32 cellular contexts compared by ENCODE assay signal in genomic region chr6:115945306-115945705, GRCh38.
DNase-seq lines count a peak whose midpoint lies in the region; ATAC-seq and TF ChIP-seq lines count a peak whose summit lies in the region.
"Had no signal": no experiment of that assay in that cellular context is flagged by ENCODE, and none has a peak within 500 bp of the region (broad histone marks: within the 10 kb centered on the region; RNA-seq: fewer than 3 reads in every experiment).

No MANE protein-coding gene starts in this region.

- H3K79me2 ChIP-seq in mammary epithelial cell (ENCODE audit: insufficient read depth, low read length) (no peaks in the 10 kb centered on the region), SK-N-SH (ENCODE audit: insufficient read depth) (no peaks in the 10 kb centered on the region)

- ATAC-seq in HG02884 (IDR thresholded peaks at IDR 0.05; ENCODE audit: unreplicated experiment): no peak
- ATAC-seq: activated naive CD4-positive, alpha-beta T cell treated with anti-CD3 and anti-CD28 coated beads, Interleukin-2, amount 50 U/mL, for 72 hours; effector memory CD8-positive, alpha-beta T cell; gastroesophageal sphincter; HepG2; pancreas; stimulated activated naive CD8-positive, alpha-beta T cell treated with anti-CD3 and anti-CD28 coated beads, Interleukin-15, Interleukin-2, amounts not matched to agents 100 U/mL and 50 U/mL, for 24 hours; upper lobe of right lung had no signal

- H3K27me3 ChIP-seq in mammary epithelial cell (ENCODE audit: insufficient read depth, low read length): no peaks in the 10 kb centered on the region
- no peaks in the 10 kb centered on the region for H3K27me3 ChIP-seq in SK-N-SH (ENCODE audit: insufficient read depth)
- H3K27me3 ChIP-seq in WERI-Rb-1 (ENCODE audit: insufficient read depth, low read depth, severe bottlenecking): no peaks in the 10 kb centered on the region
- H3K27me3 ChIP-seq: gastroesophageal sphincter, pancreas, right atrium auricular region, upper lobe of right lung had no signal

- H3K4me1 ChIP-seq in mammary epithelial cell (ENCODE audit: insufficient read depth, low read length): no peaks in the 10 kb centered on the region
- no peaks in the 10 kb centered on the region for H3K4me1 ChIP-seq in SK-N-SH (ENCODE audit: control insufficient read depth in 1 of 2, insufficient read depth in 2 of 2, low read depth in 1 of 2, low read length in 1 of 2)
- H3K4me1 ChIP-seq: gastroesophageal sphincter, pancreas, right atrium auricular region, upper lobe of right lung had no signal

- no peak for TF ChIP-seq EP300 in SK-N-SH (IDR thresholded peaks at IDR 0.05; ENCODE audit: borderline replicate concordance in 1 of 2, low read depth in 1 of 2, low read length in 1 of 2)

- TF ChIP-seq CTCF in mammary epithelial cell (conservative IDR thresholded peaks at IDR 0.05 in 1 of 2, IDR thresholded peaks at IDR 0.05 in 1 of 2; ENCODE audit: extremely low read depth in 1 of 2, insufficient read depth in 1 of 2, low read depth in 1 of 2, low read length in 2 of 2): no peak
- TF ChIP-seq CTCF in MCF 10A (IDR thresholded peaks at IDR 0.05; ENCODE audit: unreplicated experiment): no peak
- no peak for TF ChIP-seq CTCF in fibroblast of the aortic adventitia (IDR thresholded peaks at IDR 0.05; ENCODE audit: insufficient read depth, low read length)
- no peak for TF ChIP-seq CTCF in SK-N-SH (IDR thresholded peaks at IDR 0.05)
- no peak for TF ChIP-seq CTCF in WERI-Rb-1 (IDR thresholded peaks at IDR 0.05; ENCODE audit: low read depth, low read length)

- H3K27ac Mint-ChIP-seq in MCF 10A (ENCODE audit: low read depth, unreplicated experiment): no peak overlapping the region
- H3K27ac Mint-ChIP-seq: activated CD4-positive, alpha-beta T cell treated with anti-CD3 and anti-CD28 coated beads, Interleukin-2, amount 10 ng/mL, durations not matched to agents 24 days and 14 days; activated naive CD4-positive, alpha-beta T cell treated with anti-CD3 and anti-CD28 coated beads, Interleukin-2, amount 50 U/mL, for 72 hours; CD14-positive monocyte; effector memory CD8-positive, alpha-beta T cell had no signal

- no peak overlapping the region for H3K4me3 Mint-ChIP-seq in MCF 10A (ENCODE audit: unreplicated experiment)
- H3K4me3 Mint-ChIP-seq: activated CD4-positive, alpha-beta T cell treated with anti-CD3 and anti-CD28 coated beads, Interleukin-2, amount 10 ng/mL, durations not matched to agents 24 days and 14 days; CD14-positive monocyte; effector memory CD8-positive, alpha-beta T cell; neural crest cell had no signal

- no peak overlapping the region for H3K27ac ChIP-seq in mammary epithelial cell (ENCODE audit: insufficient read depth, low read depth, low read length)
- H3K27ac ChIP-seq in SK-N-SH (ENCODE audit: low read depth in 2 of 2, low read length in 1 of 2): no peak overlapping the region
- H3K27ac ChIP-seq in WERI-Rb-1: no peak overlapping the region
- H3K27ac ChIP-seq: 22Rv1, gastroesophageal sphincter, pancreas, right atrium auricular region, upper lobe of right lung had no signal

- intact Hi-C loops in mammary epithelial cell (cut with micrococcal nuclease): no loop called here
- intact Hi-C loops in MCF 10A (cut with micrococcal nuclease): no loop called here

- POLR2A ChIA-PET in MCF 10A (lab: Yijun Ruan, JAX) (interaction anchor here (0.6 kb wide), 1 partner anchor 12 kb away, joined by 3 read pairs; no protein-coding TSS in a partner anchor), SK-N-SH (lab: Yijun Ruan, JAX) (no interaction called here)

- WGBS in mammary epithelial cell (ENCODE audit: low coverage, missing lambda C conversion rate): 93% methylated on average over 1 of the region's 1 CpG
- 22% methylated on average over 1 of the region's 1 CpG for WGBS in SK-N-SH (ENCODE audit: low lambda C conversion rate)

- no peak overlapping the region for H2AFZ ChIP-seq in mammary epithelial cell (ENCODE audit: low read depth, low read length)
- no peak overlapping the region for H2AFZ ChIP-seq in SK-N-SH (ENCODE audit: low read depth)

- TF ChIP-seq RAD21 in SK-N-SH (IDR thresholded peaks at IDR 0.05; ENCODE audit: low read length): no peak

- H3K9me3 Mint-ChIP-seq in MCF 10A (ENCODE audit: unreplicated experiment): no peaks in the 10 kb centered on the region

- DNase-seq in mammary epithelial cell (peak; percentile 30), MCF 10A (ENCODE audit: unreplicated experiment) (no peak), SK-MEL-5 (ENCODE audit: low read depth, low spot score) (peak; percentile 9), fibroblast of the aortic adventitia (ENCODE audit: low read depth) (peak; percentile 3), SK-N-SH (no peak), WERI-Rb-1 (no peak), HCEC 1CT (no peak)
- DNase-seq: activated CD4-positive, alpha-beta T cell treated with anti-CD3 and anti-CD28 coated beads, Interleukin-2, amount 10 ng/mL, durations not matched to agents 24 days and 14 days; activated CD8-positive, alpha-beta memory T cell treated with anti-CD3 and anti-CD28 coated beads for 24 hours; activated T-cell treated with anti-CD3 and anti-CD28 coated beads for 4 hours; caudate nucleus; cortex of kidney; effector memory CD8-positive, alpha-beta T cell; H7; MV-4-11; NCI-H146; NCI-H345; NCI-H748 treated with DMSO at 0.1 percent for 48 hours; pancreas; SIG-M5; stimulated activated naive CD8-positive, alpha-beta T cell treated with anti-CD3 and anti-CD28 coated beads, Interleukin-15, Interleukin-2, amounts not matched to agents 100 U/mL and 50 U/mL, for 24 hours; T1000; upper lobe of right lung had no signal

- H3K9me3 ChIP-seq in mammary epithelial cell (replicated peaks; ENCODE audit: insufficient read depth, low read length) (no peaks in the 10 kb centered on the region), SK-N-SH (no peaks in the 10 kb centered on the region), WERI-Rb-1 (ENCODE audit: severe bottlenecking) (no peaks in the 10 kb centered on the region)
- H3K9me3 ChIP-seq: upper lobe of right lung had no signal

- peaks cover 2% of the 10 kb centered on the region for H3K36me3 ChIP-seq in mammary epithelial cell (ENCODE audit: insufficient read depth, low read length)
- no peaks in the 10 kb centered on the region for H3K36me3 ChIP-seq in SK-N-SH (replicated peaks in 1 of 2; ENCODE audit: control insufficient read depth in 1 of 2, insufficient read depth in 2 of 2, low read length in 1 of 2)
- H3K36me3 ChIP-seq in WERI-Rb-1: no peaks in the 10 kb centered on the region
- H3K36me3 ChIP-seq: gastroesophageal sphincter had no signal

- H3F3A ChIP-seq in SK-N-SH (replicated peaks; ENCODE audit: insufficient read depth): no peaks in the 10 kb centered on the region

- no peaks in the 10 kb centered on the region for H3K36me3 Mint-ChIP-seq in MCF 10A (ENCODE audit: insufficient read depth, unreplicated experiment)
- H3K36me3 Mint-ChIP-seq: activated naive CD4-positive, alpha-beta T cell treated with anti-CD3 and anti-CD28 coated beads, Interleukin-2, amount 50 U/mL, for 72 hours; CD14-positive monocyte had no signal

- H3K4me3 ChIP-seq in mammary epithelial cell (replicated peaks in 1 of 3; ENCODE audit: insufficient read depth in 1 of 3, low read depth in 2 of 3, low read length in 3 of 3) (no peak overlapping the region), fibroblast of the aortic adventitia (ENCODE audit: low read depth, low read length) (no peak overlapping the region), SK-N-SH (ENCODE audit: low read depth in 2 of 2, low read length in 1 of 2) (no peak overlapping the region), WERI-Rb-1 (ENCODE audit: low read depth, low read length) (no peak overlapping the region)
- H3K4me3 ChIP-seq: gastroesophageal sphincter, pancreas, right atrium auricular region, smooth muscle cell, upper lobe of right lung had no signal

- H3K9ac ChIP-seq in mammary epithelial cell (ENCODE audit: insufficient read depth, low read length) (no peak overlapping the region), SK-N-SH (no peak overlapping the region)

- H3K4me2 ChIP-seq in mammary epithelial cell (ENCODE audit: insufficient read depth, low read depth, low read length) (no peak overlapping the region), SK-N-SH (no peak overlapping the region)
- H3K4me2 ChIP-seq: smooth muscle cell had no signal

- H3K27me3 Mint-ChIP-seq in MCF 10A (ENCODE audit: insufficient read depth, unreplicated experiment): no peaks in the 10 kb centered on the region
- H3K27me3 Mint-ChIP-seq: activated CD4-positive, alpha-beta T cell treated with anti-CD3 and anti-CD28 coated beads, Interleukin-2, amount 10 ng/mL, durations not matched to agents 24 days and 14 days; effector memory CD8-positive, alpha-beta T cell had no signal

- H3K9me2 ChIP-seq in SK-N-SH: no peaks in the 10 kb centered on the region

- CTCF ChIA-PET in mammary epithelial cell (lab: Charles Lee; ENCODE audit: low non-redundant PET) (no interaction called here), MCF 10A (lab: Yijun Ruan, JAX) (no interaction called here), SK-N-SH (lab: Yijun Ruan, JAX) (no interaction called here)

- BruUV-seq in mammary epithelial cell (replicated peaks; lab: Mats Ljungman, UMichigan): no TSS peak
- BruUV-seq in MCF 10A (replicated peaks; lab: Mats Ljungman, UMichigan): no TSS peak

- no peaks in the 10 kb centered on the region for H4K20me1 ChIP-seq in mammary epithelial cell (ENCODE audit: insufficient read depth, low read length)
- no peaks in the 10 kb centered on the region for H4K20me1 ChIP-seq in SK-N-SH (ENCODE audit: insufficient read depth)

- dilution Hi-C loops in mammary epithelial cell (cut with HindIII; ENCODE audit: low sequenced_read_pairs): no loop called here

- H3K4me1 Mint-ChIP-seq in MCF 10A (ENCODE audit: insufficient read depth, unreplicated experiment): no peaks in the 10 kb centered on the region
- H3K4me1 Mint-ChIP-seq: activated CD4-positive, alpha-beta T cell treated with anti-CD3 and anti-CD28 coated beads, Interleukin-2, amount 10 ng/mL, durations not matched to agents 24 days and 14 days; CD14-positive monocyte; neural crest cell had no signal

- in situ Hi-C loops in mammary epithelial cell (cut with MboI; ENCODE audit: low sequenced_read_pairs in 2 of 2) (no loop called here), SK-MEL-5 (cut with HindIII; ENCODE audit: low pct_unique_long_range_greater_than_20kb, low sequenced_read_pairs) (no loop called here)

TF ChIP-seq in SK-N-SH, 30 proteins besides CTCF, POLR2A, EP300 and RAD21 (continues in another document):
- TF ChIP-seq USF1 (IDR thresholded peaks at IDR 0.05; ENCODE audit: borderline replicate concordance, low read depth) (no peak), MEF2A (IDR thresholded peaks at IDR 0.05; ENCODE audit: borderline replicate concordance, low read depth) (no peak), JUND (IDR thresholded peaks at IDR 0.05) (no peak), CHD2 (IDR thresholded peaks at IDR 0.05; ENCODE audit: low read length, partially characterized antibody) (no peak), RXRA (IDR thresholded peaks at IDR 0.05; ENCODE audit: borderline replicate concordance, low read depth) (no peak)

Comparison
In these comparisons a context has a peak if more than half of its experiments do, and no peak if none do; other contexts are left out.
1. DNase-seq: peak in mammary epithelial cell (single experiment), SK-MEL-5 (single experiment) and fibroblast of the aortic adventitia (single experiment); none in MCF 10A (single experiment), SK-N-SH (single experiment), WERI-Rb-1 (single experiment) and HCEC 1CT (single experiment).